In the genomic region with DNA sequence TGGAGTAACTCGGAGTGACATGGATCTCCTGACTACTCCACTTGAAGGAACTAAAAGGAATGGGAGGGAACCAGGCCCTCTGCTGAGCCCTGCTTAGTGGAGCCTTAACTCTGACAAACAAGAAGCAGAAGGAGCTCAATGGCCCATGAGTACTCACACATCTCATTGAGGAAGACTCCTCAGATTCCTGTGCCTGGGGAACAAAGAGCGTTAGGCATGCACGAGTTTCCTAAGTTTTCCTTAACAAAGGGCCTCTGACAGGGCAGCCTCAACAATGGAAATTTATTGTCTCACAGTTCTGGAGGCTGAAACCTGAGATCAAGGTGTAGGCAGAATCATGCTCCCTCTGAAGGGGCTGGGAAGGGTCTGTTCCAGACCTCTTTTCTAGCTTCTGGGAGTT, we compare ENCODE assay signal across 17 cellular contexts.
DNase-seq lines count a peak whose midpoint lies in the region; ATAC-seq, FAIRE-seq and TF ChIP-seq lines count a peak whose summit lies in the region.
"Had no signal": no experiment of that assay in that cellular context is flagged by ENCODE, and none has a peak within 500 bp of the region (broad histone marks: within the 10 kb centered on the region; RNA-seq: fewer than 3 reads in every experiment).

No MANE protein-coding gene starts in this region.

- H3K79me2 ChIP-seq in H1 (ENCODE audit: control insufficient read depth in 1 of 2, insufficient read depth in 2 of 2, low read length in 2 of 2) = no peaks in the 10 kb centered on the region

- H3K56ac ChIP-seq in H1 (replicated peaks; ENCODE audit: insufficient read length, low read depth, low read length) = no peak overlapping the region

- H3K36me3 ChIP-seq in HUES48 (ENCODE audit: control insufficient read depth, insufficient read depth, low read length) (no peaks in the 10 kb centered on the region), H1 (ENCODE audit: control insufficient read depth in 2 of 4, insufficient read depth in 4 of 4, low read length in 3 of 4) (no peaks in the 10 kb centered on the region)

- H4K5ac ChIP-seq in H1 (ENCODE audit: insufficient read length, low read depth, low read length) = no peak overlapping the region

- H3K36me3 Mint-ChIP-seq in progenitor cell of endocrine pancreas (ENCODE audit: insufficient read depth) = no peaks in the 10 kb centered on the region
- H3K36me3 Mint-ChIP-seq: CD14-positive monocyte had no signal

- no peak for ATAC-seq in omental fat pad (ENCODE audit: low FRiP score)
- ATAC-seq: PC-3 had no signal

- FAIRE-seq in H1 (lab: Jason Lieb, UNC) = peak; percentile 95

- H3K9ac ChIP-seq in HUES48 (ENCODE audit: low read depth, low read length) (no peak overlapping the region), H1 (replicated peaks in 1 of 4; ENCODE audit: extremely low read depth in 1 of 4, low read depth in 3 of 4, low read length in 3 of 4) (no peak overlapping the region)

- no peaks in the 10 kb centered on the region for H3K9me3 Mint-ChIP-seq in progenitor cell of endocrine pancreas (ENCODE audit: low read depth)
- H3K9me3 Mint-ChIP-seq: CD14-positive monocyte had no signal

- WGBS in H1 (ENCODE audit: extremely low coverage in 1 of 2, insufficient coverage in 1 of 2, insufficient read length in 1 of 2, insufficient replicate concordance in 2 of 2, low coverage in 1 of 2, low lambda C conversion rate in 2 of 2, missing lambda C conversion rate in 1 of 2), 2 experiments = 27% methylated on average over 3 of the region's 3 CpGs; no CpG with 5 or more reads in 1 of the 2 experiments

- H4K91ac ChIP-seq in H1 (replicated peaks; ENCODE audit: insufficient read length, low read length) = no peak overlapping the region

- peak overlapping the region; percentile 36 for H3K27ac Mint-ChIP-seq in progenitor cell of endocrine pancreas
- H3K27ac Mint-ChIP-seq: CD14-positive monocyte had no signal

- no peaks in the 10 kb centered on the region for H4K20me1 ChIP-seq in H1 (replicated peaks in 1 of 2; ENCODE audit: control insufficient read depth in 1 of 2, insufficient read depth in 2 of 2, low read length in 2 of 2)

- no peak overlapping the region; the same call in 1 of the 2 replicates for H3K18ac ChIP-seq in H1 (ENCODE audit: extremely low read depth, low read length)

- 0 out of 3 replicates have a peak, but pooled peaks of 1 of the 2 experiments have one; percentile 32 for TF ChIP-seq POLR2A in H1 (IDR thresholded peaks at IDR 0.05; ENCODE audit: control extremely low read depth in 1 of 2, low read depth in 2 of 2, low read length in 2 of 2)

- no peak overlapping the region for H3K23ac ChIP-seq in H1 (ENCODE audit: insufficient read length)

- peak overlapping the region; percentile 29 for H3K4ac ChIP-seq in H1 (replicated peaks; ENCODE audit: insufficient read length, low read depth, low read length)

- no peak overlapping the region for H2BK15ac ChIP-seq in H1 (ENCODE audit: low read length)

- H3K27ac ChIP-seq in HUES48 (ENCODE audit: low read depth, low read length) (peak overlapping the region; percentile 73), H1 (ENCODE audit: low read depth, low read length) (peak overlapping the region; percentile 3; the same call in 1 of the 2 replicates)
- H3K27ac ChIP-seq: RWPE1 had no signal

- no peak for TF ChIP-seq CTCF in H1 (IDR thresholded peaks at IDR 0.05; ENCODE audit: control extremely low read depth in 1 of 3, insufficient read depth in 1 of 3, low read depth in 1 of 3, low read length in 3 of 3)
- TF ChIP-seq CTCF in progenitor cell of endocrine pancreas (IDR thresholded peaks at IDR 0.05; ENCODE audit: unreplicated experiment) = no peak
- no peak for TF ChIP-seq CTCF in omental fat pad (IDR thresholded peaks at IDR 0.05)

- CTCF ChIA-PET in H1 (lab: Charles Lee; ENCODE audit: partially characterized antibody) = interaction anchor here (1.2 to 2.4 kb wide), 2 partner anchors 52 to 182 kb away, joined by 4 to 11 read pairs; no protein-coding TSS in a partner anchor

- no peak overlapping the region for H3K14ac ChIP-seq in H1 (ENCODE audit: insufficient read length)

- H3K4me1 ChIP-seq in HUES48 (ENCODE audit: control insufficient read depth, insufficient read depth, low read length) = peaks cover 40% of the 10 kb centered on the region
- peaks cover 3 to 28% (median 19%) of the 10 kb centered on the region in 4 experiments; a peak in 6 of 7 replicates for H3K4me1 ChIP-seq in H1 (replicated peaks in 1 of 4; ENCODE audit: control insufficient read depth in 3 of 4, insufficient read depth in 4 of 4, low read length in 3 of 4)

- POLR2A ChIA-PET in H1 (lab: Charles Lee; ENCODE audit: partially characterized antibody) = interaction anchor here (1.0 to 2.4 kb wide), 5 partner anchors 10 to 47 kb away, joined by 3 to 7 read pairs (median 4); no protein-coding TSS in a partner anchor

- no peak overlapping the region for H2AFZ ChIP-seq in H1 (ENCODE audit: low read length)

- H2BK12ac ChIP-seq in H1 (ENCODE audit: low read depth, low read length) = peak overlapping the region; percentile 78; the same call in 1 of the 2 replicates

- DNase-seq in H1 (ENCODE audit: low read depth in 1 of 2, low spot score in 2 of 2) (peak in 1 of 2 experiments; percentile 58), islet precursor cell (peak; percentile 61), progenitor cell of endocrine pancreas (ENCODE audit: low spot score, unreplicated experiment) (no peak), HCEC 1CT (no peak), NCI-H2107 (lab: John Stamatoyannopoulos, UW) (no peak), omental fat pad (ENCODE audit: low spot score) (no peak)
- DNase-seq: COR-L47, DMS153, EL, NCI-H1417 treated with DMSO at 0.1 percent for 48 hours, NCI-H1930, NCI-H510A, NCI-H774, PC-3 had no signal

- no peak overlapping the region for H4K8ac ChIP-seq in H1 (ENCODE audit: extremely low read depth, insufficient read depth, low read length)

- no peaks in the 10 kb centered on the region for H3K79me1 ChIP-seq in H1 (ENCODE audit: low read depth, low read length)

- H2BK5ac ChIP-seq in H1 (ENCODE audit: low read depth, low read length) = peak overlapping the region; percentile 36

- no peak for TF ChIP-seq EP300 in H1 (IDR thresholded peaks at IDR 0.05; ENCODE audit: borderline replicate concordance in 1 of 2, low read depth in 2 of 2, low read length in 2 of 2)

- no peak overlapping the region for H2BK120ac ChIP-seq in H1 (replicated peaks; ENCODE audit: low read depth, low read length)

- H2AK5ac ChIP-seq in H1 (ENCODE audit: low read depth, low read length) = peak overlapping the region; percentile 17; the same call in 1 of the 2 replicates

- H3K4me3 ChIP-seq in HUES48 (ENCODE audit: low read depth, low read length) = no peak overlapping the region
- peak overlapping the region in 1 of 4 experiments; percentile 34; a peak in 1 of 8 replicates for H3K4me3 ChIP-seq in H1 (ENCODE audit: extremely low read depth in 1 of 4, insufficient read depth in 2 of 4, low read depth in 3 of 4, low read length in 4 of 4)

- H3K23me2 ChIP-seq in H1 (ENCODE audit: low read depth, low read length) = 0 out of 2 replicates have a peak, but pooled peaks cover 1% of the 10 kb centered on the region

- peaks cover 4% of the 10 kb centered on the region; the same call in 1 of the 2 replicates for H3K27me3 ChIP-seq in HUES48 (ENCODE audit: control insufficient read depth, insufficient read depth, low read length)
- no peaks in the 10 kb centered on the region for H3K27me3 ChIP-seq in H1 (replicated peaks in 1 of 4; ENCODE audit: control insufficient read depth in 3 of 4, extremely low read depth in 1 of 4, insufficient read depth in 3 of 4, low read length in 3 of 4)

- TF ChIP-seq RAD21 in H1 (IDR thresholded peaks at IDR 0.05 in 1 of 2, conservative IDR thresholded peaks at IDR 0.05 in 1 of 2; ENCODE audit: low read depth in 2 of 2, low read length in 2 of 2) = 0 out of 4 replicates have a peak, but pooled peaks of 1 of the 2 experiments have one; percentile 11

- peak overlapping the region; percentile 27; the same call in 1 of the 2 replicates for H2BK20ac ChIP-seq in H1 (ENCODE audit: low read length)

- H3K4me1 Mint-ChIP-seq in progenitor cell of endocrine pancreas (ENCODE audit: low read depth) = peaks cover 53% of the 10 kb centered on the region
- H3K4me1 Mint-ChIP-seq: CD14-positive monocyte had no signal

- no peaks in the 10 kb centered on the region for H3K9me3 ChIP-seq in HUES48 (ENCODE audit: control insufficient read depth, insufficient read depth, low read length)
- H3K9me3 ChIP-seq in H1 (ENCODE audit: insufficient read depth in 2 of 2, low read depth in 1 of 2, low read length in 1 of 2) = no peaks in the 10 kb centered on the region

- H3K4me2 ChIP-seq in H1 (ENCODE audit: insufficient read depth in 1 of 2, low read depth in 2 of 2, low read length in 2 of 2) = peak overlapping the region; percentile 37 to 49; a peak in 3 of 4 replicates

- H3K4me3 Mint-ChIP-seq in progenitor cell of endocrine pancreas (ENCODE audit: low read depth) = no peak overlapping the region
- H3K4me3 Mint-ChIP-seq: CD14-positive monocyte had no signal

- peaks cover 31% of the 10 kb centered on the region for H3K27me3 Mint-ChIP-seq in progenitor cell of endocrine pancreas

TF ChIP-seq in H1, 55 proteins besides CTCF, POLR2A, EP300 and RAD21 (continues in another document):
- TF ChIP-seq NRF1 (IDR thresholded peaks at IDR 0.05; ENCODE audit: low read depth, low read length) (no peak), ZNF274 (IDR thresholded peaks at IDR 0.05; ENCODE audit: borderline replicate concordance, extremely low read depth, low read length) (no peak), TAF1 (IDR thresholded peaks at IDR 0.05; ENCODE audit: low read depth, low read length) (0 out of 2 replicates have a peak, but pooled peaks have one; percentile 31), SIX5 (IDR thresholded peaks at IDR 0.05; ENCODE audit: low read depth, low read length) (no peak), SP1 (IDR thresholded peaks at IDR 0.05; ENCODE audit: low read depth, low read length) (peak; percentile 63), HDAC2 (IDR thresholded peaks at IDR 0.05; ENCODE audit: borderline replicate concordance in 1 of 2, low read depth in 2 of 2, low read length in 2 of 2) (0 out of 4 replicates have a peak, but pooled peaks of 1 of the 2 experiments have one; percentile 13), RXRA (IDR thresholded peaks at IDR 0.05; ENCODE audit: insufficient read depth, low read depth, low read length) (no peak)
- TF ChIP-seq, protein P1, sequence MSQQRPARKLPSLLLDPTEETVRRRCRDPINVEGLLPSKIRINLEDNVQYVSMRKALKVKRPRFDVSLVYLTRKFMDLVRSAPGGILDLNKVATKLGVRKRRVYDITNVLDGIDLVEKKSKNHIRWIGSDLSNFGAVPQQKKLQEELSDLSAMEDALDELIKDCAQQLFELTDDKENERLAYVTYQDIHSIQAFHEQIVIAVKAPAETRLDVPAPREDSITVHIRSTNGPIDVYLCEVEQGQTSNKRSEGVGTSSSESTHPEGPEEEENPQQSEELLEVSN (IDR thresholded peaks at IDR 0.05) = peak; percentile 41; the same call in 1 of the 2 replicates
- TF ChIP-seq, protein P2, sequence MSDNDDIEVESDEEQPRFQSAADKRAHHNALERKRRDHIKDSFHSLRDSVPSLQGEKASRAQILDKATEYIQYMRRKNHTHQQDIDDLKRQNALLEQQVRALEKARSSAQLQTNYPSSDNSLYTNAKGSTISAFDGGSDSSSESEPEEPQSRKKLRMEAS (IDR thresholded peaks at IDR 0.05) = 0 out of 2 replicates have a peak, but pooled peaks have one; percentile 34
